Comparison of ENCODE assay signal across 8 cellular contexts in genomic region chr17:13306310-13306962, GRCh38.
DNase-seq lines count a peak whose midpoint lies in the region; ATAC-seq, FAIRE-seq and TF ChIP-seq lines count a peak whose summit lies in the region.

No MANE protein-coding gene starts in this region.

- H3K9me2 ChIP-seq in SU-DHL-6 (replicated peaks; ENCODE audit: insufficient read depth, low read length) = no peaks in the 10 kb centered on the region

- H3K27me3 ChIP-seq in SU-DHL-6 (ENCODE audit: low read length) (no peaks in the 10 kb centered on the region), iPS DF 6.9 (ENCODE audit: control insufficient read depth, insufficient read depth, low read length) (no peaks in the 10 kb centered on the region)

- FAIRE-seq in HTR-8/SVneo (lab: Jason Lieb, UNC) = no peak

- ATAC-seq in GM21447 (IDR thresholded peaks at IDR 0.05; ENCODE audit: unreplicated experiment) (no peak), GM18858 (IDR thresholded peaks at IDR 0.05; ENCODE audit: unreplicated experiment) (no peak)

- no peaks in the 10 kb centered on the region for H4K20me1 ChIP-seq in SU-DHL-6 (ENCODE audit: low read depth, low read length)

- H3F3A ChIP-seq in SU-DHL-6 (ENCODE audit: insufficient read depth) = no peaks in the 10 kb centered on the region

- H2AFZ ChIP-seq in SU-DHL-6 (ENCODE audit: low read depth, low read length, severe bottlenecking) = no peak overlapping the region

- H3K4me3 ChIP-seq in SU-DHL-6 (ENCODE audit: insufficient read depth, low read length, poor library complexity, severe bottlenecking) (no peak overlapping the region), iPS DF 6.9 (ENCODE audit: low read length) (no peak overlapping the region)

- H3K4me1 ChIP-seq in iPS DF 6.9 (ENCODE audit: control insufficient read depth, insufficient read depth, low read length) = no peaks in the 10 kb centered on the region

- H3K4me2 ChIP-seq in SU-DHL-6 (ENCODE audit: low read depth, low read length, poor library complexity, severe bottlenecking) = no peak overlapping the region

- H3K9me3 ChIP-seq in SU-DHL-6 (ENCODE audit: insufficient read depth, low read length) = no peaks in the 10 kb centered on the region
- no peaks in the 10 kb centered on the region for H3K9me3 ChIP-seq in iPS DF 6.9 (ENCODE audit: control insufficient read depth, insufficient read depth, low read length)

- H3K27ac ChIP-seq in SU-DHL-6 (ENCODE audit: low read depth, low read length) (no peak overlapping the region), iPS DF 6.9 (ENCODE audit: low read length) (no peak overlapping the region)

- no peaks in the 10 kb centered on the region for H3K79me2 ChIP-seq in SU-DHL-6 (ENCODE audit: insufficient read depth, low read length)

- peak; percentile 3 for DNase-seq in CD1c-positive myeloid dendritic cell (ENCODE audit: extremely low spot score)
- peak; percentile 60 for DNase-seq in HTR-8/SVneo (ENCODE audit: insufficient read length, low spot score)
- peak; percentile 68 for DNase-seq in iPS DF 6.9 (ENCODE audit: low read depth, low spot score)
- no peak for DNase-seq in NCI-H128 (lab: John Stamatoyannopoulos, UW; ENCODE audit: unreplicated experiment)
- no peak for DNase-seq in stimulated activated naive CD4-positive, alpha-beta T cell (lab: John Stamatoyannopoulos, UW)

- no peak overlapping the region for H3K9ac ChIP-seq in SU-DHL-6 (ENCODE audit: low read length)

- no peaks in the 10 kb centered on the region for H3K36me3 ChIP-seq in SU-DHL-6 (ENCODE audit: low read length)
- no peaks in the 10 kb centered on the region for H3K36me3 ChIP-seq in iPS DF 6.9 (ENCODE audit: control insufficient read depth, insufficient read depth, low read length)

- TF ChIP-seq CTCF in SU-DHL-6 (IDR thresholded peaks at IDR 0.05; ENCODE audit: insufficient read depth, low read length, poor library complexity, severe bottlenecking) = peak; percentile 20

- WGBS in iPS DF 6.9 (ENCODE audit: insufficient coverage, insufficient read length) = no CpG with 5 or more reads among the region's 13 CpGs

Comparison
In these comparisons a context has a peak if more than half of its experiments do, and no peak if none do; other contexts are left out.
1. DNase-seq: peak in CD1c-positive myeloid dendritic cell (single experiment), HTR-8/SVneo (single experiment) and iPS DF 6.9 (single experiment); none in NCI-H128 (single experiment) and stimulated activated naive CD4-positive, alpha-beta T cell (0 of 6).